ENCODE assay signal across 17 cellular contexts in the genomic region with DNA sequence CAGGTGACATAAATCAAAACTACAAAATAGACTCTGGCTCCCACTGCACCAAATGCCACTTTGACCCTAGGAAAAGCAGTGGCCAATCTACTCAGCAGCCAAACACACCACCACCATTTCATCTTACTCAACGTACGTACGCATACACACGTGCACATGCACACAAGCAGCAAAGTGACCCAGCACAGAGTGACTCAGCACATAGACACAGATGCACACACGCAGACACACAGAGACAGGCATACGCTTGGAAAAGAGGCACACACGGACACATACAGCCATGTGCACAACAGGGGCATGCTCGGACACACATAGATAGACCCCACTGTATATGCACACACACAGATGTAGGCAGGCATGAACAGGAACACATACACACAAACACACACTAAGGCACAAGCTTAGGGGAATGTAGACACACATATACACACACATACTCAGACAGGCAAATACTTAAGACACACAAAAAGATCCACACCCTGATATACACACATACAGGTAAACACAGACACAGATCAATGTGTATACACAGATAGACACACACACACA. TPM values are rescaled to one million over a fixed set of nuclear protein-coding genes. Genes with fewer than 3 reads are reported as not detected.
DNase-seq lines count a peak whose midpoint lies in the region; ATAC-seq, FAIRE-seq and TF ChIP-seq lines count a peak whose summit lies in the region.
"Had no signal": no experiment of that assay in that cellular context is flagged by ENCODE, and none has a peak within 500 bp of the region (broad histone marks: within the 10 kb centered on the region; RNA-seq: fewer than 3 reads in every experiment).

No MANE protein-coding gene starts in this region.

- no peak for DNase-seq in GM12891 (ENCODE audit: insufficient read length, low spot score)
- DNase-seq in IMR-90 = no peak
- peak in 2 of 3 donors; percentile 11 to 25 for DNase-seq in right lobe of liver
- DNase-seq in sigmoid colon = peak; percentile 12
- no peak for DNase-seq in activated CD8-positive, alpha-beta memory T cell treated with anti-CD3 and anti-CD28 coated beads, Interleukin-2, amount 50 U/mL, for 48 hours
- no peak for DNase-seq in anterior cingulate cortex (lab: John Stamatoyannopoulos, UW)
- no peak for DNase-seq in mesendoderm
- DNase-seq: CD4-positive, alpha-beta memory T cell; GF-D8; GM23248; NCI-H1417 treated with DMSO at 0.1 percent for 48 hours; NCI-H187 treated with DMSO at 0.1 percent for 48 hours; NCI-H2227 treated with DMSO at 0.1 percent for 48 hours; NCI-H524; PC-9 had no signal

- peak; percentile 40 for FAIRE-seq in GM12891 (lab: Jason Lieb, UNC)

- no peak for TF ChIP-seq EP300 in sigmoid colon (IDR thresholded peaks at IDR 0.05)

- no peaks in the 10 kb centered on the region for H3K36me3 ChIP-seq in IMR-90 (ENCODE audit: control insufficient read depth, insufficient read depth, low read length)
- H3K36me3 ChIP-seq in right lobe of liver = peaks cover 0 to 21% (median 4%) of the 10 kb centered on the region in 4 donors
- peaks cover 0 to 26% (median 0%) of the 10 kb centered on the region in 4 donors for H3K36me3 ChIP-seq in sigmoid colon
- H3K36me3 ChIP-seq in mesendoderm (ENCODE audit: control insufficient read depth, insufficient read depth, low read length) = no peaks in the 10 kb centered on the region

- POLR2A ChIA-PET in IMR-90 (lab: Charles Lee; ENCODE audit: unreplicated experiment) = no interaction called here

- H4K5ac ChIP-seq in IMR-90 (ENCODE audit: low read depth, low read length) (no peak overlapping the region), mesendoderm (ENCODE audit: low read length) (no peak overlapping the region)

- no peaks in the 10 kb centered on the region for H3K27me3 ChIP-seq in IMR-90 (ENCODE audit: control insufficient read depth, insufficient read depth, low read length)
- no peaks in the 10 kb centered on the region for H3K27me3 ChIP-seq in right lobe of liver
- no peaks in the 10 kb centered on the region for H3K27me3 ChIP-seq in sigmoid colon
- no peaks in the 10 kb centered on the region for H3K27me3 ChIP-seq in mesendoderm (ENCODE audit: insufficient read depth, low read length, poor library complexity)
- H3K27me3 ChIP-seq: BLaER1 had no signal

- TF ChIP-seq POLR2A in GM12891 (IDR thresholded peaks at IDR 0.05; ENCODE audit: low read depth, low read length) (no peak), IMR-90 (IDR thresholded peaks at IDR 0.05; ENCODE audit: low read depth, low read length) (no peak), right lobe of liver (IDR thresholded peaks at IDR 0.05) (no peak), sigmoid colon (IDR thresholded peaks at IDR 0.05) (no peak)

- no peak overlapping the region for H3K56ac ChIP-seq in IMR-90 (ENCODE audit: extremely low read depth, insufficient read depth, low read length)
- H3K56ac ChIP-seq in mesendoderm (ENCODE audit: low read length) = no peak overlapping the region

- H2AFZ ChIP-seq in IMR-90 (replicated peaks; ENCODE audit: low read length, poor library complexity) = peak overlapping the region; percentile 23
- H2AFZ ChIP-seq: GM23248, PC-9 had no signal

- no peak overlapping the region for H2BK120ac ChIP-seq in IMR-90 (ENCODE audit: low read depth, low read length)
- no peak overlapping the region for H2BK120ac ChIP-seq in mesendoderm (ENCODE audit: low read depth, low read length)

- H3K9me1 ChIP-seq in IMR-90 (ENCODE audit: insufficient read depth, low read length) = peaks cover 4% of the 10 kb centered on the region

- H2AK5ac ChIP-seq in IMR-90 (ENCODE audit: low read depth, low read length) (no peak overlapping the region), mesendoderm (ENCODE audit: low read length) (no peak overlapping the region)

- no peaks in the 10 kb centered on the region for H4K20me1 ChIP-seq in IMR-90 (ENCODE audit: insufficient read depth, low read length)
- H4K20me1 ChIP-seq: BLaER1 had no signal

- H3K4ac ChIP-seq in IMR-90 (ENCODE audit: low read depth, low read length) = no peak overlapping the region
- no peak overlapping the region for H3K4ac ChIP-seq in mesendoderm (ENCODE audit: low read depth, low read length)

- H3K4me1 ChIP-seq in IMR-90 (ENCODE audit: control insufficient read depth, insufficient read depth, low read length) (no peaks in the 10 kb centered on the region), right lobe of liver (no peaks in the 10 kb centered on the region), sigmoid colon (no peaks in the 10 kb centered on the region), mesendoderm (ENCODE audit: control insufficient read depth, low read depth, low read length) (no peaks in the 10 kb centered on the region)
- H3K4me1 ChIP-seq: BLaER1 had no signal

- H3K23ac ChIP-seq in IMR-90 (ENCODE audit: low read depth, low read length) = no peak overlapping the region
- H3K23ac ChIP-seq in mesendoderm (ENCODE audit: low read length) = no peak overlapping the region

- dilution Hi-C loops in IMR-90 (cut with HindIII; ENCODE audit: low sequenced_read_pairs, unreplicated experiment) = no loop called here

- H3K18ac ChIP-seq in IMR-90 (ENCODE audit: low read depth, low read length) = no peak overlapping the region
- no peak overlapping the region for H3K18ac ChIP-seq in mesendoderm (ENCODE audit: low read length)

- H4K8ac ChIP-seq in IMR-90 (ENCODE audit: low read depth in 2 of 2, low read length in 2 of 2) = no peak overlapping the region
- no peak overlapping the region for H4K8ac ChIP-seq in mesendoderm (ENCODE audit: low read depth, low read length)

- no TSS peak for BruUV-seq in IMR-90 (replicated peaks; lab: Mats Ljungman, UMichigan)

- no peak overlapping the region for H3K14ac ChIP-seq in IMR-90 (replicated peaks; ENCODE audit: low read depth, low read length)

- no peak for TF ChIP-seq RAD21 in IMR-90 (IDR thresholded peaks at IDR 0.05; ENCODE audit: low read length)

- H2BK20ac ChIP-seq in IMR-90 (ENCODE audit: low read depth, low read length) = no peak overlapping the region

- in situ Hi-C loops in IMR-90 (cut with MboI; ENCODE audit: low sequenced_read_pairs) = no loop called here

- CTCF ChIA-PET in IMR-90 (lab: Yijun Ruan, JAX) = no interaction called here

- H2BK5ac ChIP-seq in IMR-90 (ENCODE audit: low read depth, low read length, poor library complexity, severe bottlenecking) (no peak overlapping the region), mesendoderm (ENCODE audit: low read length) (no peak overlapping the region)

- H3K27ac ChIP-seq in IMR-90 (ENCODE audit: insufficient read depth, low read length) (no peak overlapping the region), right lobe of liver (no peak overlapping the region), sigmoid colon (no peak overlapping the region), mesendoderm (ENCODE audit: low read depth, low read length) (no peak overlapping the region)
- H3K27ac ChIP-seq: BLaER1, GM23248, PC-9, RWPE1 had no signal

- H3K4me2 ChIP-seq in IMR-90 (ENCODE audit: low read depth, low read length) (no peak overlapping the region), mesendoderm (ENCODE audit: low read length) (no peak overlapping the region)
- H3K4me2 ChIP-seq: BLaER1, PC-9 had no signal

- no peak overlapping the region for H3K9ac ChIP-seq in IMR-90 (ENCODE audit: low read depth, low read length)
- no peak overlapping the region for H3K9ac ChIP-seq in mesendoderm (ENCODE audit: low read length)
- H3K9ac ChIP-seq: BLaER1, GM23248 had no signal

- H3K79me1 ChIP-seq in IMR-90 (ENCODE audit: low read depth in 1 of 2, low read length in 2 of 2) = no peaks in the 10 kb centered on the region
- no peaks in the 10 kb centered on the region for H3K79me1 ChIP-seq in mesendoderm (ENCODE audit: low read length)

- intact Hi-C loops in IMR-90 (cut with micrococcal nuclease) (no loop called here), right lobe of liver (cut with DNase I) (no loop called here), sigmoid colon (cut with DNase I) (no loop called here)

- H3K79me2 ChIP-seq in mesendoderm (ENCODE audit: control insufficient read depth, insufficient read depth, low read length) = no peaks in the 10 kb centered on the region

- no peak overlapping the region for H4K91ac ChIP-seq in IMR-90 (ENCODE audit: insufficient read depth, low read depth, low read length)

- ATAC-seq in IMR-90 (ENCODE audit: low read depth) (no peak), right lobe of liver (no peak)

- H2AK9ac ChIP-seq in IMR-90 (replicated peaks; ENCODE audit: low read depth, low read length, poor library complexity) = no peak overlapping the region

- H3K4me3 ChIP-seq in IMR-90 (ENCODE audit: insufficient read depth, low read depth, low read length) = no peak overlapping the region
- no peak overlapping the region for H3K4me3 ChIP-seq in right lobe of liver
- H3K4me3 ChIP-seq in sigmoid colon = no peak overlapping the region
- no peak overlapping the region for H3K4me3 ChIP-seq in mesendoderm (ENCODE audit: low read length)
- H3K4me3 ChIP-seq: BLaER1, GM23248, PC-9 had no signal

- H3K9me3 ChIP-seq in IMR-90 (ENCODE audit: control insufficient read depth, insufficient read depth, low read length) (peaks cover 5% of the 10 kb centered on the region; the same call in 1 of the 2 replicates), right lobe of liver (no peaks in the 10 kb centered on the region), sigmoid colon (peaks cover 0 to 6% (median 0%) of the 10 kb centered on the region in 4 donors)

- WGBS in IMR-90 (ENCODE audit: extremely low coverage in 2 of 2, insufficient read length in 1 of 2), 2 experiments = 89% methylated on average over 7 of the region's 8 CpGs; no CpG with 5 or more reads in 1 of the 2 experiments
- WGBS in right lobe of liver (ENCODE audit: insufficient coverage, low coverage, low lambda C conversion rate, missing lambda C conversion rate) = 94% methylated on average over 8 of the region's 8 CpGs
- 92 to 93% methylated on average over 8 of the region's 8 CpGs for WGBS in sigmoid colon, 2 donors
- no CpG with 5 or more reads among the region's 8 CpGs for WGBS in mesendoderm (ENCODE audit: extremely low coverage, insufficient coverage, low lambda C conversion rate)

- H2BK15ac ChIP-seq in IMR-90 (ENCODE audit: low read depth, low read length) = no peak overlapping the region
- H2BK15ac ChIP-seq in mesendoderm (replicated peaks; ENCODE audit: low read depth) = no peak overlapping the region

- TF ChIP-seq CTCF in IMR-90 (conservative IDR thresholded peaks at IDR 0.05; ENCODE audit: low read depth, low read length) (no peak), right lobe of liver (IDR thresholded peaks at IDR 0.05) (no peak), sigmoid colon (IDR thresholded peaks at IDR 0.05) (no peak)

TF ChIP-seq in GM12891, 5 proteins besides CTCF, POLR2A, EP300 and RAD21 (continues in another document):
- TF ChIP-seq SPI1 (IDR thresholded peaks at IDR 0.05; ENCODE audit: low read depth, low read length) = no peak

RNA-seq across cellular contexts. Expression of gene PEPD, which starts 37.3 kb away (rescaled TPM):
- 19.9 TPM for polyA plus RNA-seq in GM12891 (2012; ENCODE audit: low read depth, missing spikeins)
- total RNA-seq in IMR-90 (2012; rRNA removed) (36.7 and 41.1 TPM in 2 replicates), right lobe of liver (100 to 1,000 TPM; 121 to 261 (median 167) TPM), sigmoid colon (10 to 100 TPM; 61.5 to 69.0 (median 64.9) TPM)
- polyA plus RNA-seq in IMR-90 (2012; rRNA removed) (88.4 and 94.4 TPM in 2 replicates), sigmoid colon (100 to 1,000 TPM in 1 of 3 donors, 10 to 100 TPM in 2; 50.0 to 187 (median 79.3) TPM)
- polyA plus RNA-seq in IMR-90 (2012; cell fraction: cytosol; rRNA removed) = 129 and 204 TPM in 2 replicates
- 37.0 and 72.0 TPM in 2 replicates for polyA plus RNA-seq in IMR-90 (2012; cell fraction: nucleus; rRNA removed; ENCODE audit: low replicate concordance)
- 51.5 TPM for polyA plus RNA-seq in mesendoderm (2013, experiment 1 of 2)
- 50.2 TPM for polyA plus RNA-seq in mesendoderm (2013, experiment 2 of 2)

Comparison
In these comparisons a context has a peak if more than half of its experiments do, and no peak if none do; other contexts are left out.
1. DNase-seq: peak in right lobe of liver (2 of 3) and sigmoid colon (single experiment); none in GM12891 (single experiment), IMR-90 (single experiment), activated CD8-positive, alpha-beta memory T cell treated with anti-CD3 and anti-CD28 coated beads, Interleukin-2, amount 50 U/mL, for 48 hours (single experiment), anterior cingulate cortex (0 of 58) and mesendoderm (single experiment).